12 cellular contexts compared by ENCODE assay signal in the genomic region with DNA sequence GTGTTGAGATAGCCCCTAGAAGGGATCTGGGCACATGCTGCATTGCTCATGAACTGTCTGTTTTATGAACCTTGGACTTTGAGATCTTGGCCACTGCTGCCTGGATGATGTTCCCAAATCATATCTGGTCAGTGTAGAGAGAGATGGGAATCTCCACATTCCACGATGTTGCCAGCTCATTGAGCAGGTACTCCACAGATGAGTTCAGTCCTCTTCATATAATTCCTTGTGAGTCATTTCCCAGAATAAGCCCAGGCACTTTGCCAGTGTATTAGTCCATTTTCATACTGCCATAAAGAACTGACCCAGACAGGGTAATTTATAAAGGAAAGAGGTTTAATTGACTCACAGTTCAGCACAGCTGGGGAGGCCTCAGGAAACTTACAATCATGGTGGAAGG.
DNase-seq lines count a peak whose midpoint lies in the region; ATAC-seq and TF ChIP-seq lines count a peak whose summit lies in the region.
"Had no signal": no experiment of that assay in that cellular context is flagged by ENCODE, and none has a peak within 500 bp of the region (broad histone marks: within the 10 kb centered on the region; RNA-seq: fewer than 3 reads in every experiment).

No MANE protein-coding gene starts in this region.

- DNase-seq in AG08395 (ENCODE audit: low spot score) (peak; percentile 52), HS-5 (ENCODE audit: low read depth) (peak; percentile 91), astrocyte of the spinal cord (ENCODE audit: low read depth, low spot score) (peak; percentile 93), iris pigment epithelial cell (ENCODE audit: low read depth) (peak; percentile 95), WERI-Rb-1 (no peak)
- DNase-seq: activated CD4-positive, CD25-positive, alpha-beta regulatory T cell; activated T-cell treated with anti-CD3 and anti-CD28 coated beads, Interleukin-2, amount 50 U/mL, for 4 hours; CD4-positive, CD25-positive, alpha-beta regulatory T cell; NCI-H2107 had no signal

- no peak for TF ChIP-seq CTCF in astrocyte of the spinal cord (IDR thresholded peaks at IDR 0.05; ENCODE audit: low read depth, low read length)
- TF ChIP-seq CTCF in WERI-Rb-1 (IDR thresholded peaks at IDR 0.05; ENCODE audit: low read depth, low read length), result no peak

- H3K27me3 ChIP-seq in WERI-Rb-1 (ENCODE audit: insufficient read depth, low read depth, severe bottlenecking), result peaks cover 77% of the 10 kb centered on the region

- H3K27ac ChIP-seq in WERI-Rb-1, result no peak overlapping the region

- H3K4me3 ChIP-seq in astrocyte of the spinal cord (ENCODE audit: low read depth, low read length), result no peak overlapping the region
- no peak overlapping the region for H3K4me3 ChIP-seq in WERI-Rb-1 (ENCODE audit: low read depth, low read length)

- no peak for ATAC-seq in GM18873 (IDR thresholded peaks at IDR 0.05; ENCODE audit: low FRiP score, unreplicated experiment)
- ATAC-seq in GM19035 (IDR thresholded peaks at IDR 0.05; ENCODE audit: unreplicated experiment), result no peak
- ATAC-seq in HG02610 (IDR thresholded peaks at IDR 0.05; ENCODE audit: unreplicated experiment), result no peak
- ATAC-seq: activated T-cell treated with anti-CD3 and anti-CD28 coated beads, Interleukin-2, amount 50 U/mL, for 4 hours had no signal

- in situ Hi-C loops in astrocyte of the spinal cord (cut with HindIII; ENCODE audit: low sequenced_read_pairs), result no loop called here

- no peaks in the 10 kb centered on the region for H3K9me3 ChIP-seq in WERI-Rb-1 (ENCODE audit: severe bottlenecking)

- H3K36me3 ChIP-seq in WERI-Rb-1, result no peaks in the 10 kb centered on the region
